1 cellular context compared by ENCODE assay signal in genomic region chr14:69260246-69260978, GRCh38.
TF ChIP-seq lines count a peak whose summit lies in the region.

No MANE protein-coding gene starts in this region.

TF ChIP-seq in GM23338, 12 proteins besides CTCF, POLR2A, EP300 and RAD21 (continued from another document):
- TF ChIP-seq ZNF462 (CRISPR knock-in tag; IDR thresholded peaks at IDR 0.05) (no peak), CREB1 (CRISPR knock-in tag; IDR thresholded peaks at IDR 0.05; ENCODE audit: low read depth) (no peak)
